Comparison of ENCODE assay signal across 17 cellular contexts in the genomic region with DNA sequence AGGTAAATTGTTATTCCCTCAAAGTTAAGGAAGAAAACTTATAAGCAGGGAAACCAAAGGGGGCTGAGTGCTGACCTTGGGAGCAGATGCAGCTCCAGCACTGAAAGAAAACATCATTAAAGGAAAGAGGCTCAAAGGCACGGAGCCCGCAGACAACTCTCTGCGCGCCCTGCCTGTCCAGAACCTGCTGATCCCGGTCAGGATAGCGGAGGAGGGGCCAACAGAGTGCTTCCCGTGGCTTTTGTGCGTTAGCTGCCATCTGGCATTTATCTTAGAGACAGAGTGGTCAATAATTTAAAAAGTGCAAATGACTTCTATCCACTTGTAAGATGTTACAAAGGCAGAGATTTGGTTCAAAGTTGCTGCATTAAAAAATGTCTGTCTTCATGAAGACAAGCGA.
A peak's percentile ranks its signal among the peaks of the same experiment; 100 is the strongest.
DNase-seq lines count a peak whose midpoint lies in the region; ATAC-seq, FAIRE-seq and TF ChIP-seq lines count a peak whose summit lies in the region.
"Had no signal": no experiment of that assay in that cellular context is flagged by ENCODE, and none has a peak within 500 bp of the region (broad histone marks: within the 10 kb centered on the region; RNA-seq: fewer than 3 reads in every experiment).

No MANE protein-coding gene starts in this region.

- H3K4me1 ChIP-seq in astrocyte (ENCODE audit: insufficient read depth, low read length) (peaks cover 50% of the 10 kb centered on the region), mesenchymal stem cell (ENCODE audit: control insufficient read depth, insufficient read depth, low read depth, low read length) (peaks cover 32% of the 10 kb centered on the region), testis (no peaks in the 10 kb centered on the region)
- no peaks in the 10 kb centered on the region for H3K4me1 ChIP-seq in naive thymus-derived CD4-positive, alpha-beta T cell (ENCODE audit: control insufficient read depth in 2 of 2, insufficient read depth in 2 of 2, low read length in 2 of 2)

- H3K23ac ChIP-seq in mesenchymal stem cell (ENCODE audit: low read length in 2 of 2) = no peak overlapping the region

- H2BK5ac ChIP-seq in mesenchymal stem cell (ENCODE audit: low read depth, low read length, poor library complexity, severe bottlenecking) = no peak overlapping the region

- H3K27me3 Mint-ChIP-seq in astrocyte (ENCODE audit: low read depth, unreplicated experiment) (no peaks in the 10 kb centered on the region), type B pancreatic cell (peaks cover 8% of the 10 kb centered on the region)
- peaks cover 4 to 18% (median 8%) of the 10 kb centered on the region in 5 donors for H3K27me3 Mint-ChIP-seq in naive thymus-derived CD4-positive, alpha-beta T cell
- H3K27me3 Mint-ChIP-seq: activated CD4-positive, alpha-beta memory T cell treated with anti-CD3 and anti-CD28 coated beads, Interleukin-2, amount 10 ng/mL, durations not matched to agents 7 days and 5 days had no signal

- no peak overlapping the region for H3K4ac ChIP-seq in mesenchymal stem cell (ENCODE audit: low read depth in 1 of 2, low read length in 2 of 2)

- no peak for ATAC-seq in naive thymus-derived CD4-positive, alpha-beta T cell
- ATAC-seq: right cardiac atrium had no signal

- intact Hi-C loops in testis (cut with DNase I; ENCODE audit: low total_unique reads) = no loop called here
- intact Hi-C loops in naive thymus-derived CD4-positive, alpha-beta T cell (cut with micrococcal nuclease) = no loop called here

- no peak overlapping the region for H4K8ac ChIP-seq in mesenchymal stem cell (ENCODE audit: low read length)

- H3K9me3 Mint-ChIP-seq in astrocyte (ENCODE audit: unreplicated experiment) (peaks cover 2% of the 10 kb centered on the region), type B pancreatic cell (peaks cover 6% of the 10 kb centered on the region)
- H3K9me3 Mint-ChIP-seq in naive thymus-derived CD4-positive, alpha-beta T cell = peaks cover 0 to 5% (median 0%) of the 10 kb centered on the region in 11 donors
- H3K9me3 Mint-ChIP-seq: activated CD4-positive, alpha-beta memory T cell treated with anti-CD3 and anti-CD28 coated beads, Interleukin-2, amount 10 ng/mL, durations not matched to agents 7 days and 5 days; HFFc6 had no signal

- H3K36me3 Mint-ChIP-seq in astrocyte (ENCODE audit: low read depth, unreplicated experiment) (peaks cover 20% of the 10 kb centered on the region), type B pancreatic cell (peaks cover 3% of the 10 kb centered on the region)
- H3K36me3 Mint-ChIP-seq in naive thymus-derived CD4-positive, alpha-beta T cell = peaks cover 0 to 4% (median 0%) of the 10 kb centered on the region in 5 donors

- H2AFZ ChIP-seq in astrocyte (ENCODE audit: low read depth, low read length) (no peak overlapping the region), mesenchymal stem cell (ENCODE audit: low read depth, low read length) (no peak overlapping the region)

- H4K91ac ChIP-seq in mesenchymal stem cell (ENCODE audit: low read length) = no peak overlapping the region

- POLR2A ChIA-PET in naive thymus-derived CD4-positive, alpha-beta T cell (lab: Charles Lee) = no interaction called here

- no peak overlapping the region for H3K4me3 Mint-ChIP-seq in astrocyte (ENCODE audit: unreplicated experiment)
- peak overlapping the region; percentile 45 for H3K4me3 Mint-ChIP-seq in type B pancreatic cell
- H3K4me3 Mint-ChIP-seq in naive thymus-derived CD4-positive, alpha-beta T cell = no peak overlapping the region
- H3K4me3 Mint-ChIP-seq: activated CD4-positive, alpha-beta memory T cell treated with anti-CD3 and anti-CD28 coated beads, Interleukin-2, amount 10 ng/mL, durations not matched to agents 7 days and 5 days; HFFc6 had no signal

- peaks cover 2% of the 10 kb centered on the region for H3K79me1 ChIP-seq in mesenchymal stem cell (replicated peaks; ENCODE audit: low read length, poor library complexity, severe bottlenecking)

- no peaks in the 10 kb centered on the region for H3K79me2 ChIP-seq in astrocyte (ENCODE audit: insufficient read depth, low read length)

- H3K4me1 Mint-ChIP-seq in astrocyte (ENCODE audit: low read depth, unreplicated experiment) (peaks cover 50% of the 10 kb centered on the region), type B pancreatic cell (ENCODE audit: unreplicated experiment) (peaks cover 37% of the 10 kb centered on the region)
- no peaks in the 10 kb centered on the region for H3K4me1 Mint-ChIP-seq in naive thymus-derived CD4-positive, alpha-beta T cell
- H3K4me1 Mint-ChIP-seq: activated CD4-positive, alpha-beta memory T cell treated with anti-CD3 and anti-CD28 coated beads, Interleukin-2, amount 10 ng/mL, durations not matched to agents 7 days and 5 days had no signal

- 11% methylated on average over 7 of the region's 9 CpGs for WGBS in mesenchymal stem cell
- WGBS in testis, 2 donors = 35% methylated on average over 9 of the region's 9 CpGs

- H3K4me3 ChIP-seq in astrocyte (ENCODE audit: insufficient read depth, low read depth, low read length) = no peak overlapping the region
- H3K4me3 ChIP-seq in mesenchymal stem cell (ENCODE audit: insufficient read depth in 1 of 2, low read depth in 1 of 2, low read length in 2 of 2) = no peak overlapping the region
- H3K4me3 ChIP-seq in testis = no peak overlapping the region
- H3K4me3 ChIP-seq in naive thymus-derived CD4-positive, alpha-beta T cell (ENCODE audit: low read length) = no peak overlapping the region
- H3K4me3 ChIP-seq: BLaER1 treated with 17β-estradiol and CSF1 and Interleukin-3, amounts not matched to agents 10 nM and 100 nM; suprapubic skin had no signal

- H3K27me3 ChIP-seq in astrocyte (ENCODE audit: insufficient read depth, low read length) (no peaks in the 10 kb centered on the region), mesenchymal stem cell (ENCODE audit: control insufficient read depth in 1 of 2, insufficient read depth in 1 of 2, low read length in 2 of 2) (no peaks in the 10 kb centered on the region), testis (no peaks in the 10 kb centered on the region)
- H3K27me3 ChIP-seq in naive thymus-derived CD4-positive, alpha-beta T cell (ENCODE audit: control insufficient read depth in 2 of 2, insufficient read depth in 2 of 2, low read length in 2 of 2) = no peaks in the 10 kb centered on the region
- H3K27me3 ChIP-seq: BLaER1 treated with 17β-estradiol and CSF1 and Interleukin-3, amounts not matched to agents 10 nM and 100 nM had no signal

- TF ChIP-seq POLR2A in testis (IDR thresholded peaks at IDR 0.05) = no peak

- peak overlapping the region; percentile 54 for H2BK120ac ChIP-seq in mesenchymal stem cell (ENCODE audit: low read depth, low read length)

- H3K36me3 ChIP-seq in astrocyte (ENCODE audit: insufficient read depth, low read length) = peaks cover 7% of the 10 kb centered on the region
- peaks cover 12 to 51% of the 10 kb centered on the region in 2 experiments for H3K36me3 ChIP-seq in mesenchymal stem cell (ENCODE audit: control insufficient read depth in 1 of 2, insufficient read depth in 2 of 2, low read depth in 1 of 2, low read length in 2 of 2)
- H3K36me3 ChIP-seq in testis (ENCODE audit: low read depth, missing control alignments) = no peaks in the 10 kb centered on the region
- no peaks in the 10 kb centered on the region for H3K36me3 ChIP-seq in naive thymus-derived CD4-positive, alpha-beta T cell (ENCODE audit: control insufficient read depth in 2 of 3, insufficient read depth in 3 of 3, low read length in 3 of 3)
- H3K36me3 ChIP-seq: BLaER1 treated with 17β-estradiol and CSF1 and Interleukin-3, amounts not matched to agents 10 nM and 100 nM; suprapubic skin had no signal

- H3K27ac Mint-ChIP-seq in astrocyte (ENCODE audit: unreplicated experiment) = peak overlapping the region; percentile 75
- H3K27ac Mint-ChIP-seq in type B pancreatic cell = peak overlapping the region; percentile 33
- no peak overlapping the region for H3K27ac Mint-ChIP-seq in naive thymus-derived CD4-positive, alpha-beta T cell
- H3K27ac Mint-ChIP-seq: activated CD4-positive, alpha-beta memory T cell treated with anti-CD3 and anti-CD28 coated beads, Interleukin-2, amount 10 ng/mL, durations not matched to agents 7 days and 5 days had no signal

- no peaks in the 10 kb centered on the region for H4K20me1 ChIP-seq in astrocyte (ENCODE audit: insufficient read depth, low read length)
- H4K20me1 ChIP-seq: BLaER1 treated with 17β-estradiol and CSF1 and Interleukin-3, amounts not matched to agents 10 nM and 100 nM had no signal

- H2BK12ac ChIP-seq in mesenchymal stem cell (ENCODE audit: low read length in 2 of 2) = no peak overlapping the region

- H2BK15ac ChIP-seq in mesenchymal stem cell (ENCODE audit: low read depth, poor library complexity, severe bottlenecking) = peak overlapping the region; percentile 79

- no peak overlapping the region for H2AK5ac ChIP-seq in mesenchymal stem cell (ENCODE audit: low read length, severe bottlenecking)

- no peaks in the 10 kb centered on the region for H3K9me3 ChIP-seq in astrocyte (ENCODE audit: insufficient read depth, low read depth, low read length)
- no peaks in the 10 kb centered on the region for H3K9me3 ChIP-seq in mesenchymal stem cell (ENCODE audit: control insufficient read depth, low read length)
- no peaks in the 10 kb centered on the region for H3K9me3 ChIP-seq in testis
- H3K9me3 ChIP-seq in naive thymus-derived CD4-positive, alpha-beta T cell (ENCODE audit: control insufficient read depth in 2 of 3, low read length in 3 of 3) = no peaks in the 10 kb centered on the region
- H3K9me3 ChIP-seq: suprapubic skin had no signal

- CTCF ChIA-PET in naive thymus-derived CD4-positive, alpha-beta T cell (lab: Charles Lee) = no interaction called here

- H3K4me2 ChIP-seq in astrocyte (ENCODE audit: low read length) (no peak overlapping the region), mesenchymal stem cell (ENCODE audit: low read length, poor library complexity, severe bottlenecking) (no peak overlapping the region)

- DNase-seq in NCI-H82 (lab: John Stamatoyannopoulos, UW) (peak; percentile 54), NCI-H82 treated with DMSO at 0.1 percent for 48 hours (lab: John Stamatoyannopoulos, UW; ENCODE audit: unreplicated experiment) (no peak), astrocyte (ENCODE audit: low read depth) (no peak), mesenchymal stem cell (peak; percentile 74), type B pancreatic cell (ENCODE audit: extremely low spot score, unreplicated experiment) (peak; percentile 58), NCI-H2227 treated with DMSO at 0.1 percent for 48 hours (lab: John Stamatoyannopoulos, UW) (no peak), testis (no peak)
- no peak for DNase-seq in naive thymus-derived CD4-positive, alpha-beta T cell
- DNase-seq: activated CD4-positive, alpha-beta memory T cell treated with anti-CD3 and anti-CD28 coated beads, Interleukin-2, amount 10 ng/mL, durations not matched to agents 7 days and 5 days; activated naive CD4-positive, alpha-beta T cell treated with Interleukin-2 at 50 U/mL for 16 hours; HFFc6; NCI-H1930; right cardiac atrium; stimulated activated CD4-positive, alpha-beta T cell treated with anti-CD3 and anti-CD28 coated beads, Interleukin-15, amount 100 ng/mL, for 24 hours; T-helper 2 cell had no signal

- TF ChIP-seq CTCF in astrocyte (IDR thresholded peaks at IDR 0.05; ENCODE audit: insufficient read depth, low read depth, low read length) = no peak
- no peak for TF ChIP-seq CTCF in type B pancreatic cell (conservative IDR thresholded peaks at IDR 0.05)
- TF ChIP-seq CTCF in testis (IDR thresholded peaks at IDR 0.05) = no peak

- H3K9ac ChIP-seq in astrocyte (ENCODE audit: low read length) (peak overlapping the region; percentile 90), mesenchymal stem cell (ENCODE audit: low read length) (peak overlapping the region; percentile 83)
- H3K9ac ChIP-seq: BLaER1 treated with 17β-estradiol and CSF1 and Interleukin-3, amounts not matched to agents 10 nM and 100 nM had no signal

- no peak overlapping the region for H3K14ac ChIP-seq in mesenchymal stem cell (ENCODE audit: low read length in 2 of 2)

- no peak overlapping the region for H3K18ac ChIP-seq in mesenchymal stem cell (ENCODE audit: low read depth in 1 of 2, low read length in 2 of 2)

- H3K27ac ChIP-seq in astrocyte (ENCODE audit: low read depth, low read length) (peak overlapping the region; percentile 100), mesenchymal stem cell (ENCODE audit: low read length, poor library complexity, severe bottlenecking) (peak overlapping the region; percentile 1), testis (no peak overlapping the region)
- no peak overlapping the region for H3K27ac ChIP-seq in naive thymus-derived CD4-positive, alpha-beta T cell (ENCODE audit: low read depth, low read length)
- H3K27ac ChIP-seq: BLaER1 treated with 17β-estradiol and CSF1 and Interleukin-3, amounts not matched to agents 10 nM and 100 nM; suprapubic skin had no signal

- no peak for FAIRE-seq in astrocyte (lab: Jason Lieb, UNC)

Comparison
In these comparisons a context has a peak if more than half of its experiments do, and no peak if none do; other contexts are left out.
1. DNase-seq: peak in NCI-H82 (single experiment), mesenchymal stem cell (single experiment) and type B pancreatic cell (single experiment); none in NCI-H82 treated with DMSO at 0.1 percent for 48 hours (single experiment), astrocyte (single experiment), NCI-H2227 treated with DMSO at 0.1 percent for 48 hours (single experiment), testis (single experiment) and naive thymus-derived CD4-positive, alpha-beta T cell (0 of 9).
2. H3K27ac ChIP-seq: peak in astrocyte (single experiment) and mesenchymal stem cell (single experiment); none in testis (0 of 2) and naive thymus-derived CD4-positive, alpha-beta T cell (single experiment).
3. H3K27ac Mint-ChIP-seq: peak in astrocyte (single experiment) and type B pancreatic cell (single experiment); none in naive thymus-derived CD4-positive, alpha-beta T cell (0 of 9).